1 cellular context compared by ENCODE assay signal in the genomic region with DNA sequence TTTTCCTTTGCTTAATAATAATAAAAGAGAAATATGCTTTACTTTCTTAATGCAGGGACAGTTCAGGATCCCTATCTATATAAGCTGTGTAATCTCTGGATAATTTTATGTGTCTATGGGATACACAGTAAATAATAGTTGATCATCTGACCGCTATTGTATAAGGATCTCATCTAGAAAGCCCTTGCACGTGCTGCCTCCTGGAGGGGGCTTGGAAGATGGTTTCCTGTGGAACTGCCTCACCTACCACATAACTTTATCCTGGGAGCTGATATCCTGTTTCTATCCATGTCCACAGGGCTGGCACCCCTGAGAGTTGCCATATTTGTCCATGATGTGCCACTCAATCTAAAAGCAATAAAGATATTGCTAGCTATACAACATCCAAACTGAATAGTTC.
TF ChIP-seq lines count a peak whose summit lies in the region.

No MANE protein-coding gene starts in this region.

TF ChIP-seq in H1, 55 proteins besides CTCF, POLR2A, EP300 and RAD21:
- TF ChIP-seq JUN (IDR thresholded peaks at IDR 0.05; ENCODE audit: low read depth, low read length) (no peak), PHF8 (conservative IDR thresholded peaks at IDR 0.05; ENCODE audit: low read depth, low read length) (no peak), NANOG (IDR thresholded peaks at IDR 0.05; ENCODE audit: insufficient read depth, low read depth, low read length, poor library complexity, severe bottlenecking) (no peak), KDM1A (IDR thresholded peaks at IDR 0.05; ENCODE audit: borderline replicate concordance, low read length) (no peak), SIX5 (IDR thresholded peaks at IDR 0.05; ENCODE audit: low read depth, low read length) (no peak), KDM5A (IDR thresholded peaks at IDR 0.05; ENCODE audit: low read length) (no peak), SRF (IDR thresholded peaks at IDR 0.05; ENCODE audit: low read depth, low read length) (no peak), SUZ12 (IDR thresholded peaks at IDR 0.05; ENCODE audit: low read length) (no peak), BACH1 (IDR thresholded peaks at IDR 0.05; ENCODE audit: low read length) (no peak), TCF12 (IDR thresholded peaks at IDR 0.05; ENCODE audit: low read depth, low read length) (no peak), CHD1 (IDR thresholded peaks at IDR 0.05; ENCODE audit: low read depth, low read length) (no peak), CTBP2 (IDR thresholded peaks at IDR 0.05; ENCODE audit: borderline replicate concordance, insufficient read depth, insufficient read length, low read length) (no peak), POU5F1 (IDR thresholded peaks at IDR 0.05; ENCODE audit: low read depth, low read length) (no peak), CHD2 (IDR thresholded peaks at IDR 0.05; ENCODE audit: low read length) (no peak), GTF2F1 (IDR thresholded peaks at IDR 0.05; ENCODE audit: borderline replicate concordance, low read depth, low read length) (no peak)
- TF ChIP-seq, protein P1, sequence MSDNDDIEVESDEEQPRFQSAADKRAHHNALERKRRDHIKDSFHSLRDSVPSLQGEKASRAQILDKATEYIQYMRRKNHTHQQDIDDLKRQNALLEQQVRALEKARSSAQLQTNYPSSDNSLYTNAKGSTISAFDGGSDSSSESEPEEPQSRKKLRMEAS (IDR thresholded peaks at IDR 0.05): no peak
- TF ChIP-seq, protein P2, sequence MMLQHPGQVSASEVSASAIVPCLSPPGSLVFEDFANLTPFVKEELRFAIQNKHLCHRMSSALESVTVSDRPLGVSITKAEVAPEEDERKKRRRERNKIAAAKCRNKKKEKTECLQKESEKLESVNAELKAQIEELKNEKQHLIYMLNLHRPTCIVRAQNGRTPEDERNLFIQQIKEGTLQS (IDR thresholded peaks at IDR 0.05; ENCODE audit: insufficient read depth, low read depth, low read length): no peak
- TF ChIP-seq, protein P3, sequence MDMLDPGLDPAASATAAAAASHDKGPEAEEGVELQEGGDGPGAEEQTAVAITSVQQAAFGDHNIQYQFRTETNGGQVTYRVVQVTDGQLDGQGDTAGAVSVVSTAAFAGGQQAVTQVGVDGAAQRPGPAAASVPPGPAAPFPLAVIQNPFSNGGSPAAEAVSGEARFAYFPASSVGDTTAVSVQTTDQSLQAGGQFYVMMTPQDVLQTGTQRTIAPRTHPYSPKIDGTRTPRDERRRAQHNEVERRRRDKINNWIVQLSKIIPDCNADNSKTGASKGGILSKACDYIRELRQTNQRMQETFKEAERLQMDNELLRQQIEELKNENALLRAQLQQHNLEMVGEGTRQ (IDR thresholded peaks at IDR 0.05; ENCODE audit: low read length): no peak
- TF ChIP-seq, protein P4, sequence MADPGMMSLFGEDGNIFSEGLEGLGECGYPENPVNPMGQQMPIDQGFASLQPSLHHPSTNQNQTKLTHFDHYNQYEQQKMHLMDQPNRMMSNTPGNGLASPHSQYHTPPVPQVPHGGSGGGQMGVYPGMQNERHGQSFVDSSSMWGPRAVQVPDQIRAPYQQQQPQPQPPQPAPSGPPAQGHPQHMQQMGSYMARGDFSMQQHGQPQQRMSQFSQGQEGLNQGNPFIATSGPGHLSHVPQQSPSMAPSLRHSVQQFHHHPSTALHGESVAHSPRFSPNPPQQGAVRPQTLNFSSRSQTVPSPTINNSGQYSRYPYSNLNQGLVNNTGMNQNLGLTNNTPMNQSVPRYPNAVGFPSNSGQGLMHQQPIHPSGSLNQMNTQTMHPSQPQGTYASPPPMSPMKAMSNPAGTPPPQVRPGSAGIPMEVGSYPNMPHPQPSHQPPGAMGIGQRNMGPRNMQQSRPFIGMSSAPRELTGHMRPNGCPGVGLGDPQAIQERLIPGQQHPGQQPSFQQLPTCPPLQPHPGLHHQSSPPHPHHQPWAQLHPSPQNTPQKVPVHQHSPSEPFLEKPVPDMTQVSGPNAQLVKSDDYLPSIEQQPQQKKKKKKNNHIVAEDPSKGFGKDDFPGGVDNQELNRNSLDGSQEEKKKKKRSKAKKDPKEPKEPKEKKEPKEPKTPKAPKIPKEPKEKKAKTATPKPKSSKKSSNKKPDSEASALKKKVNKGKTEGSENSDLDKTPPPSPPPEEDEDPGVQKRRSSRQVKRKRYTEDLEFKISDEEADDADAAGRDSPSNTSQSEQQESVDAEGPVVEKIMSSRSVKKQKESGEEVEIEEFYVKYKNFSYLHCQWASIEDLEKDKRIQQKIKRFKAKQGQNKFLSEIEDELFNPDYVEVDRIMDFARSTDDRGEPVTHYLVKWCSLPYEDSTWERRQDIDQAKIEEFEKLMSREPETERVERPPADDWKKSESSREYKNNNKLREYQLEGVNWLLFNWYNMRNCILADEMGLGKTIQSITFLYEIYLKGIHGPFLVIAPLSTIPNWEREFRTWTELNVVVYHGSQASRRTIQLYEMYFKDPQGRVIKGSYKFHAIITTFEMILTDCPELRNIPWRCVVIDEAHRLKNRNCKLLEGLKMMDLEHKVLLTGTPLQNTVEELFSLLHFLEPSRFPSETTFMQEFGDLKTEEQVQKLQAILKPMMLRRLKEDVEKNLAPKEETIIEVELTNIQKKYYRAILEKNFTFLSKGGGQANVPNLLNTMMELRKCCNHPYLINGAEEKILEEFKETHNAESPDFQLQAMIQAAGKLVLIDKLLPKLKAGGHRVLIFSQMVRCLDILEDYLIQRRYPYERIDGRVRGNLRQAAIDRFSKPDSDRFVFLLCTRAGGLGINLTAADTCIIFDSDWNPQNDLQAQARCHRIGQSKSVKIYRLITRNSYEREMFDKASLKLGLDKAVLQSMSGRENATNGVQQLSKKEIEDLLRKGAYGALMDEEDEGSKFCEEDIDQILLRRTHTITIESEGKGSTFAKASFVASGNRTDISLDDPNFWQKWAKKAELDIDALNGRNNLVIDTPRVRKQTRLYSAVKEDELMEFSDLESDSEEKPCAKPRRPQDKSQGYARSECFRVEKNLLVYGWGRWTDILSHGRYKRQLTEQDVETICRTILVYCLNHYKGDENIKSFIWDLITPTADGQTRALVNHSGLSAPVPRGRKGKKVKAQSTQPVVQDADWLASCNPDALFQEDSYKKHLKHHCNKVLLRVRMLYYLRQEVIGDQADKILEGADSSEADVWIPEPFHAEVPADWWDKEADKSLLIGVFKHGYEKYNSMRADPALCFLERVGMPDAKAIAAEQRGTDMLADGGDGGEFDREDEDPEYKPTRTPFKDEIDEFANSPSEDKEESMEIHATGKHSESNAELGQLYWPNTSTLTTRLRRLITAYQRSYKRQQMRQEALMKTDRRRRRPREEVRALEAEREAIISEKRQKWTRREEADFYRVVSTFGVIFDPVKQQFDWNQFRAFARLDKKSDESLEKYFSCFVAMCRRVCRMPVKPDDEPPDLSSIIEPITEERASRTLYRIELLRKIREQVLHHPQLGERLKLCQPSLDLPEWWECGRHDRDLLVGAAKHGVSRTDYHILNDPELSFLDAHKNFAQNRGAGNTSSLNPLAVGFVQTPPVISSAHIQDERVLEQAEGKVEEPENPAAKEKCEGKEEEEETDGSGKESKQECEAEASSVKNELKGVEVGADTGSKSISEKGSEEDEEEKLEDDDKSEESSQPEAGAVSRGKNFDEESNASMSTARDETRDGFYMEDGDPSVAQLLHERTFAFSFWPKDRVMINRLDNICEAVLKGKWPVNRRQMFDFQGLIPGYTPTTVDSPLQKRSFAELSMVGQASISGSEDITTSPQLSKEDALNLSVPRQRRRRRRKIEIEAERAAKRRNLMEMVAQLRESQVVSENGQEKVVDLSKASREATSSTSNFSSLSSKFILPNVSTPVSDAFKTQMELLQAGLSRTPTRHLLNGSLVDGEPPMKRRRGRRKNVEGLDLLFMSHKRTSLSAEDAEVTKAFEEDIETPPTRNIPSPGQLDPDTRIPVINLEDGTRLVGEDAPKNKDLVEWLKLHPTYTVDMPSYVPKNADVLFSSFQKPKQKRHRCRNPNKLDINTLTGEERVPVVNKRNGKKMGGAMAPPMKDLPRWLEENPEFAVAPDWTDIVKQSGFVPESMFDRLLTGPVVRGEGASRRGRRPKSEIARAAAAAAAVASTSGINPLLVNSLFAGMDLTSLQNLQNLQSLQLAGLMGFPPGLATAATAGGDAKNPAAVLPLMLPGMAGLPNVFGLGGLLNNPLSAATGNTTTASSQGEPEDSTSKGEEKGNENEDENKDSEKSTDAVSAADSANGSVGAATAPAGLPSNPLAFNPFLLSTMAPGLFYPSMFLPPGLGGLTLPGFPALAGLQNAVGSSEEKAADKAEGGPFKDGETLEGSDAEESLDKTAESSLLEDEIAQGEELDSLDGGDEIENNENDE (IDR thresholded peaks at IDR 0.05; ENCODE audit: insufficient replicate concordance, low read length): no peak
